30 cellular contexts compared by ENCODE assay signal in genomic region chr3:133853063-133853924, GRCh38. TPM values are rescaled to one million over a fixed set of nuclear protein-coding genes. Genes with fewer than 3 reads are reported as not detected.
"Had no signal": no experiment of that assay in that cellular context is flagged by ENCODE, and none has a peak within 500 bp of the region (broad histone marks: within the 10 kb centered on the region; RNA-seq: fewer than 3 reads in every experiment).

No MANE protein-coding gene starts in this region.

- H3K27ac ChIP-seq: adrenal gland, ascending aorta, cardiac muscle cell, coronary artery, parathyroid adenoma, right lobe of liver, skin epidermis, thyroid gland, upper lobe of left lung had no signal

- DNase-seq: activated CD4-positive, alpha-beta memory T cell treated with anti-CD3 and anti-CD28 coated beads, Interleukin-2, amount 10 ng/mL, durations not matched to agents 7 days and 5 days; activated CD4-positive, alpha-beta T cell treated with anti-CD3 and anti-CD28 coated beads for 1 hour; activated CD4-positive, alpha-beta T cell treated with anti-CD3 and anti-CD28 coated beads, Interleukin-2, amount 10 ng/mL, durations not matched to agents 7 days and 5 days; activated CD8-positive, alpha-beta memory T cell treated with anti-CD3 and anti-CD28 coated beads, Interleukin-2, amount 10 ng/mL, durations not matched to agents 7 days and 5 days; activated T-cell treated with anti-CD3 and anti-CD28 coated beads, Interleukin-2, amount 50 U/mL, for 48 hours; dorsolateral prefrontal cortex; effector memory CD4-positive, alpha-beta T cell; erythroblast; head of caudate nucleus; islet precursor cell; naive thymus-derived CD8-positive, alpha-beta T cell; nucleus accumbens; stimulated activated CD4-positive, alpha-beta T cell treated with anti-CD3 and anti-CD28 coated beads, Interleukin-12 subunit alpha, Interleukin-12 subunit beta, amount 100 ng/mL, for 4 hours; stimulated activated CD4-positive, alpha-beta T cell treated with anti-CD3 and anti-CD28 coated beads, Interleukin-4, amount 100 ng/mL, for 1 hour; thyroid gland; upper lobe of left lung had no signal

- H3K27me3 Mint-ChIP-seq: activated CD4-positive, alpha-beta memory T cell treated with anti-CD3 and anti-CD28 coated beads, Interleukin-2, amount 10 ng/mL, durations not matched to agents 7 days and 5 days; activated CD4-positive, alpha-beta T cell treated with anti-CD3 and anti-CD28 coated beads, Interleukin-2, amount 10 ng/mL, durations not matched to agents 7 days and 5 days; activated CD8-positive, alpha-beta memory T cell treated with anti-CD3 and anti-CD28 coated beads, Interleukin-2, amount 10 ng/mL, durations not matched to agents 7 days and 5 days; activated naive CD4-positive, alpha-beta T cell treated with anti-CD3 and anti-CD28 coated beads, Interleukin-2, amount 50 U/mL, for 24 hours; brain; memory B cell had no signal

- H3K4me1 ChIP-seq: adrenal gland, parathyroid adenoma, right lobe of liver, thyroid gland, upper lobe of left lung had no signal

- ATAC-seq: activated CD8-positive, alpha-beta memory T cell treated with anti-CD3 and anti-CD28 coated beads, Interleukin-2, amount 10 ng/mL, durations not matched to agents 7 days and 5 days; naive thymus-derived CD8-positive, alpha-beta T cell; WTC11 had no signal

- H3K9me3 ChIP-seq: adrenal gland, ascending aorta, right lobe of liver, thyroid gland, upper lobe of left lung had no signal

- H3K4me3 ChIP-seq: adrenal gland, ascending aorta, cardiac muscle cell, coronary artery, dorsolateral prefrontal cortex, right lobe of liver, skin epidermis, thyroid gland, upper lobe of left lung had no signal

- H3K9me3 Mint-ChIP-seq: activated CD4-positive, alpha-beta memory T cell treated with anti-CD3 and anti-CD28 coated beads, Interleukin-2, amount 10 ng/mL, durations not matched to agents 7 days and 5 days; activated CD4-positive, alpha-beta T cell treated with anti-CD3 and anti-CD28 coated beads, Interleukin-2, amount 10 ng/mL, durations not matched to agents 7 days and 5 days; activated naive CD4-positive, alpha-beta T cell treated with anti-CD3 and anti-CD28 coated beads, Interleukin-2, amount 50 U/mL, for 24 hours; activated T-helper 2 cell treated with anti-CD3 and anti-CD28 coated beads, Interferon-gamma antibody, Interleukin-2, Interleukin-4, amounts not matched to agents 10 μg/mL and 5 μg/mL and 100 μg/mL, durations not matched to agents 14 hours and 24 hours and 36 hours; memory B cell; neural crest cell; stimulated activated naive CD8-positive, alpha-beta T cell treated with anti-CD3 and anti-CD28 coated beads, Interleukin-15, Interleukin-2, amounts not matched to agents 100 ng/mL and 50 ng/mL, for 24 hours; WTC11 had no signal

- H3K27me3 ChIP-seq: adrenal gland, ascending aorta, cardiac muscle cell, dorsolateral prefrontal cortex, right lobe of liver, thyroid gland, upper lobe of left lung had no signal

- H3K36me3 ChIP-seq: adrenal gland, ascending aorta, cardiac muscle cell, right lobe of liver, thyroid gland, upper lobe of left lung had no signal

- H3K36me3 Mint-ChIP-seq: activated CD8-positive, alpha-beta memory T cell treated with anti-CD3 and anti-CD28 coated beads, Interleukin-2, amount 10 ng/mL, durations not matched to agents 7 days and 5 days; activated naive CD4-positive, alpha-beta T cell treated with anti-CD3 and anti-CD28 coated beads, Interleukin-2, amount 50 U/mL, for 24 hours; memory B cell; WTC11 had no signal

- H3K4me3 Mint-ChIP-seq: activated CD4-positive, alpha-beta memory T cell treated with anti-CD3 and anti-CD28 coated beads, Interleukin-2, amount 10 ng/mL, durations not matched to agents 7 days and 5 days; activated CD4-positive, alpha-beta T cell treated with anti-CD3 and anti-CD28 coated beads, Interleukin-2, amount 10 ng/mL, durations not matched to agents 7 days and 5 days; activated CD8-positive, alpha-beta memory T cell treated with anti-CD3 and anti-CD28 coated beads, Interleukin-2, amount 10 ng/mL, durations not matched to agents 7 days and 5 days; activated naive CD4-positive, alpha-beta T cell treated with anti-CD3 and anti-CD28 coated beads, Interleukin-2, amount 50 U/mL, for 24 hours; brain; memory B cell; naive thymus-derived CD8-positive, alpha-beta T cell; neural crest cell; stimulated activated naive CD8-positive, alpha-beta T cell treated with anti-CD3 and anti-CD28 coated beads, Interleukin-15, Interleukin-2, amounts not matched to agents 100 ng/mL and 50 ng/mL, for 24 hours; WTC11 had no signal

- H3K4me1 Mint-ChIP-seq: activated naive CD4-positive, alpha-beta T cell treated with anti-CD3 and anti-CD28 coated beads, Interleukin-2, amount 50 U/mL, for 24 hours had no signal

- H3K27ac Mint-ChIP-seq: activated CD4-positive, alpha-beta memory T cell treated with anti-CD3 and anti-CD28 coated beads, Interleukin-2, amount 10 ng/mL, durations not matched to agents 7 days and 5 days; activated CD4-positive, alpha-beta T cell treated with anti-CD3 and anti-CD28 coated beads, Interleukin-2, amount 10 ng/mL, durations not matched to agents 7 days and 5 days; activated CD8-positive, alpha-beta memory T cell treated with anti-CD3 and anti-CD28 coated beads, Interleukin-2, amount 10 ng/mL, durations not matched to agents 7 days and 5 days; activated naive CD4-positive, alpha-beta T cell treated with anti-CD3 and anti-CD28 coated beads, Interleukin-2, amount 50 U/mL, for 24 hours; memory B cell; naive thymus-derived CD8-positive, alpha-beta T cell; stimulated activated naive CD8-positive, alpha-beta T cell treated with anti-CD3 and anti-CD28 coated beads, Interleukin-15, Interleukin-2, amounts not matched to agents 100 ng/mL and 50 ng/mL, for 24 hours; WTC11 had no signal

RNA-seq across cellular contexts. Expression of gene RAB6B, which starts 42.4 kb away (rescaled TPM):
- total RNA-seq: activated CD4-positive, alpha-beta T cell treated with anti-CD3 and anti-CD28 coated beads, Interleukin-2, amount 10 ng/mL, durations not matched to agents 7 days and 5 days; naive thymus-derived CD8-positive, alpha-beta T cell had no signal
